15 cellular contexts compared by ENCODE assay signal in the genomic region with DNA sequence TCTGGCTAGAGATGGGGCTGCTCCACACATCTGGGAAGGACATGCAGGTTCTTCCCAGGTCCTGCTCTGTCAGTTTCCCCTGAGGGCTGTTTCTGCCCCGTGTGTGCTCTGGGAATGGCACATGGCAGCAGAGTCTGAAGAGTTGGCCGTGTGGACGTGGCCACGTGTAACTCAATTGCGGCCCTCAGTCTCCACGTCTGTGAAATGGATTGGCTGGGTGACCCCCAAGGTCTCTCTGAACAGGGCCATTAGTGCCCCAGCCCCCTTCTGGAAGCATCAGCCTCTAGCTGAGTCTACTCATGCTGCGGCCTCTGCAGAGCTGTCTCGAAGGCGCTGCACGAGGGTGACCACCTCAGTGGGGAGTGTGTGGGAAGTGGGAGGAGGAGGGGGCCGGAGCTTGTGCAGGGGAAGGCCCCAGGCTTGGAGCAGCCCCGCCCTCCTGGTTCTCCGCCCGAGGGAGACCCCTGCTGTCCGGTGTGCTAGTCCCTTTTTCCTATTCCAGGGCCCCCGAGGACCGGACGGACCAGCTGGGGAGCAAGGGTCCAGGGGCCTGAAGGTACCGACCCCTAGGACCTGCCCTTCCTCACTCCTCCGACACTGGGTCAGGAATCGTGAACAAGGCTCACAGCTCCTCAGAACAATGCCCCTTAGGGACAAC. TPM values are rescaled to one million over a fixed set of nuclear protein-coding genes. Genes with fewer than 3 reads are reported as not detected.
DNase-seq lines count a peak whose midpoint lies in the region; ATAC-seq and TF ChIP-seq lines count a peak whose summit lies in the region.
"Had no signal": no experiment of that assay in that cellular context is flagged by ENCODE, and none has a peak within 500 bp of the region (broad histone marks: within the 10 kb centered on the region; RNA-seq: fewer than 3 reads in every experiment).

No MANE protein-coding gene starts in this region.

- TF ChIP-seq CTCF in heart left ventricle (IDR thresholded peaks at IDR 0.05) (peak in 7 of 12 donors; percentile 13 to 51 (median 32)), right atrium auricular region (IDR thresholded peaks at IDR 0.05) (no peak), choroid plexus epithelial cell (conservative IDR thresholded peaks at IDR 0.05; ENCODE audit: low read depth, low read length) (peak; percentile 63), RWPE1 (conservative IDR thresholded peaks at IDR 0.05; ENCODE audit: low read depth) (no peak)

- 55 to 90% (median 63%) methylated on average over 20 to 21 of the region's 21 CpGs for WGBS in heart left ventricle, 4 donors

- DNase-seq in heart left ventricle, result no peak
- DNase-seq in right atrium auricular region (ENCODE audit: low spot score), result no peak
- DNase-seq in choroid plexus epithelial cell (ENCODE audit: low read depth), result peak; percentile 49
- peak; percentile 35 to 50 for DNase-seq in lung microvascular endothelial cell (ENCODE audit: low read depth in 2 of 2)
- no peak for DNase-seq in NCI-H2196 (lab: John Stamatoyannopoulos, UW; ENCODE audit: unreplicated experiment)
- DNase-seq in RWPE1 (ENCODE audit: low spot score), result no peak
- DNase-seq in NCI-H187 (lab: John Stamatoyannopoulos, UW), result no peak
- DNase-seq: activated naive CD8-positive, alpha-beta T cell treated with anti-CD3 and anti-CD28 coated beads for 36 hours; AML-193; NCI-H2171; stimulated activated CD8-positive, alpha-beta memory T cell treated with anti-CD3 and anti-CD28 coated beads, Interleukin-4, amount 100 ng/mL, for 48 hours had no signal

- peaks cover 0 to 8% (median 0%) of the 10 kb centered on the region in 12 donors for H3K4me1 ChIP-seq in heart left ventricle
- no peaks in the 10 kb centered on the region for H3K4me1 ChIP-seq in right atrium auricular region

- H3K27me3 ChIP-seq in heart left ventricle (no peaks in the 10 kb centered on the region), right atrium auricular region (no peaks in the 10 kb centered on the region)

- TF ChIP-seq POLR2A in heart left ventricle (IDR thresholded peaks at IDR 0.05), result no peak

- no peak overlapping the region for H3K4me3 ChIP-seq in heart left ventricle
- no peak overlapping the region for H3K4me3 ChIP-seq in right atrium auricular region
- H3K4me3 ChIP-seq in choroid plexus epithelial cell (ENCODE audit: low read depth, low read length), result no peak overlapping the region

- H3K36me3 ChIP-seq in heart left ventricle (no peaks in the 10 kb centered on the region), right atrium auricular region (no peaks in the 10 kb centered on the region)

- CTCF ChIA-PET in RWPE1 (lab: Yijun Ruan, JAX), result interaction anchor here (0.5 to 0.9 kb wide), 4 partner anchors 27 to 387 kb away, joined by 3 to 5 read pairs (median 3); partner anchors contain the start of gene COL27A1

- peak in 3 of 4 donors; percentile 25 to 47 (median 44) for ATAC-seq in heart left ventricle
- ATAC-seq in HG03521 (IDR thresholded peaks at IDR 0.05; ENCODE audit: unreplicated experiment), result no peak
- ATAC-seq: left lobe of liver, Panc1 had no signal

- no peaks in the 10 kb centered on the region for H3K9me3 ChIP-seq in heart left ventricle
- no peaks in the 10 kb centered on the region for H3K9me3 ChIP-seq in right atrium auricular region

- POLR2A ChIA-PET in RWPE1 (lab: Yijun Ruan, JAX; ENCODE audit: low non-redundant PET), result interaction anchor here (1.0 kb wide), 1 partner anchor 107 kb away, joined by 4 read pairs; no protein-coding TSS in a partner anchor

- intact Hi-C loops in heart left ventricle (cut with DNase I), result loop anchor here in 4 of 10 donors (1.0 to 10.0 kb wide), 5 partner anchors 107 to 157 kb away; partner anchors contain the start of gene COL27A1 (in 4 of the 4)

- H3K27ac ChIP-seq in heart left ventricle, result no peak overlapping the region
- H3K27ac ChIP-seq in right atrium auricular region, result no peak overlapping the region
- H3K27ac ChIP-seq in RWPE1, result no peak overlapping the region

RNA-seq across cellular contexts. Expression of gene ORM1, which starts 58.9 kb away (rescaled TPM):
- under 1 TPM in 2 of 9 donors, not detected in 7; 0.51 to 0.80 TPM for total RNA-seq in heart left ventricle
- under 1 TPM in 1 of 2 donors, not detected in 1; 1.00 TPM for polyA plus RNA-seq in heart left ventricle
- total RNA-seq in right atrium auricular region, result not detected
- total RNA-seq in lung microvascular endothelial cell, result not detected in 2 replicates
- total RNA-seq: activated naive CD8-positive, alpha-beta T cell treated with anti-CD3 and anti-CD28 coated beads for 36 hours; G401 had no signal

Comparison
In these comparisons a context has a peak if more than half of its experiments do, and no peak if none do; other contexts are left out.
1. CTCF ChIP-seq: peak in heart left ventricle (7 of 12) and choroid plexus epithelial cell (single experiment); none in right atrium auricular region (0 of 2) and RWPE1 (single experiment).
2. DNase-seq: peak in choroid plexus epithelial cell (single experiment) and lung microvascular endothelial cell (2 of 2); none in heart left ventricle (0 of 5), right atrium auricular region (single experiment), NCI-H2196 (single experiment), RWPE1 (single experiment) and NCI-H187 (0 of 2).